In genomic region chr17:74760404-74761105, GRCh38 we compare ENCODE assay signal across 6 cellular contexts. TPM values are rescaled to one million over a fixed set of nuclear protein-coding genes. Genes with fewer than 3 reads are reported as not detected.
A peak's percentile ranks its signal among the peaks of the same experiment; 100 is the strongest.
DNase-seq lines count a peak whose midpoint lies in the region; ATAC-seq and TF ChIP-seq lines count a peak whose summit lies in the region.

No MANE protein-coding gene starts in this region.

- DNase-seq in DMS 273 treated with DMSO at 0.1 percent for 48 hours (lab: John Stamatoyannopoulos, UW) = peak; percentile 96
- no peak for DNase-seq in activated CD8-positive, alpha-beta T cell treated with anti-CD3 and anti-CD28 coated beads for 36 hours
- peak; percentile 78 for DNase-seq in medulla oblongata (ENCODE audit: extremely low spot score)
- no peak for DNase-seq in NCI-H2227 (lab: John Stamatoyannopoulos, UW; ENCODE audit: unreplicated experiment)
- no peak for DNase-seq in SW 1271 (lab: John Stamatoyannopoulos, UW)

- H3K9me3 Mint-ChIP-seq in activated CD8-positive, alpha-beta T cell treated with anti-CD3 and anti-CD28 coated beads for 36 hours = no peaks in the 10 kb centered on the region

- H3K27me3 Mint-ChIP-seq in activated CD8-positive, alpha-beta T cell treated with anti-CD3 and anti-CD28 coated beads for 36 hours = no peaks in the 10 kb centered on the region

- CTCF ChIA-PET in activated CD8-positive, alpha-beta T cell treated with anti-CD3 and anti-CD28 coated beads for 36 hours (lab: Charles Lee) = interaction anchor here (0.9 to 8.6 kb wide), 8 partner anchors 8 to 103 kb away, joined by 3 to 98 read pairs (median 15); partner anchors contain the start of genes NHERF1 and RAB37

- peak overlapping the region; percentile 81 for H3K27ac Mint-ChIP-seq in activated CD8-positive, alpha-beta T cell treated with anti-CD3 and anti-CD28 coated beads for 36 hours

- no peak overlapping the region for H3K4me3 Mint-ChIP-seq in activated CD8-positive, alpha-beta T cell treated with anti-CD3 and anti-CD28 coated beads for 36 hours

- POLR2A ChIA-PET in activated CD8-positive, alpha-beta T cell treated with anti-CD3 and anti-CD28 coated beads for 36 hours (lab: Charles Lee) = interaction anchor here (0.5 to 4.2 kb wide), 4 partner anchors 11 to 275 kb away, joined by 3 to 19 read pairs (median 14); partner anchors contain the start of gene NAT9

- H3K36me3 Mint-ChIP-seq in activated CD8-positive, alpha-beta T cell treated with anti-CD3 and anti-CD28 coated beads for 36 hours (ENCODE audit: low read depth) = peaks cover 9% of the 10 kb centered on the region

- ATAC-seq in activated CD8-positive, alpha-beta T cell treated with anti-CD3 and anti-CD28 coated beads for 36 hours = no peak
- no peak for ATAC-seq in GM18858 (IDR thresholded peaks at IDR 0.05; ENCODE audit: unreplicated experiment)

- intact Hi-C loops in activated CD8-positive, alpha-beta T cell treated with anti-CD3 and anti-CD28 coated beads for 36 hours (cut with micrococcal nuclease) = no loop called here

- no peak for TF ChIP-seq CTCF in activated CD8-positive, alpha-beta T cell treated with anti-CD3 and anti-CD28 coated beads for 36 hours (IDR thresholded peaks at IDR 0.05)

- peaks cover 56% of the 10 kb centered on the region for H3K4me1 Mint-ChIP-seq in activated CD8-positive, alpha-beta T cell treated with anti-CD3 and anti-CD28 coated beads for 36 hours (ENCODE audit: low read depth)

RNA-seq across cellular contexts. Expression of gene NHERF1, which starts 12.1 kb away (rescaled TPM):
- 100 to 1,000 TPM; 143 to 150 TPM for total RNA-seq in activated CD8-positive, alpha-beta T cell treated with anti-CD3 and anti-CD28 coated beads for 36 hours

RNA-seq across cellular contexts. Expression of gene NAT9, which starts 15.6 kb away (rescaled TPM):
- total RNA-seq in activated CD8-positive, alpha-beta T cell treated with anti-CD3 and anti-CD28 coated beads for 36 hours = 10 to 100 TPM; 35.5 to 42.4 TPM

RNA-seq across cellular contexts. Expression of gene RAB37, which starts 23.5 kb away (rescaled TPM):
- total RNA-seq in activated CD8-positive, alpha-beta T cell treated with anti-CD3 and anti-CD28 coated beads for 36 hours = 1 to 10 TPM; 6.6 to 6.7 TPM

RNA-seq across cellular contexts. Expression of gene CD300LF, which starts 47.8 kb away (rescaled TPM):
- total RNA-seq in activated CD8-positive, alpha-beta T cell treated with anti-CD3 and anti-CD28 coated beads for 36 hours = not detected

Comparison
In these comparisons a context has a peak if more than half of its experiments do, and no peak if none do; other contexts are left out.
1. DNase-seq: peak in DMS 273 treated with DMSO at 0.1 percent for 48 hours (single experiment) and medulla oblongata (single experiment); none in activated CD8-positive, alpha-beta T cell treated with anti-CD3 and anti-CD28 coated beads for 36 hours (single experiment), NCI-H2227 (single experiment) and SW 1271 (0 of 2).